ENCODE assay signal across 25 cellular contexts in the genomic region with DNA sequence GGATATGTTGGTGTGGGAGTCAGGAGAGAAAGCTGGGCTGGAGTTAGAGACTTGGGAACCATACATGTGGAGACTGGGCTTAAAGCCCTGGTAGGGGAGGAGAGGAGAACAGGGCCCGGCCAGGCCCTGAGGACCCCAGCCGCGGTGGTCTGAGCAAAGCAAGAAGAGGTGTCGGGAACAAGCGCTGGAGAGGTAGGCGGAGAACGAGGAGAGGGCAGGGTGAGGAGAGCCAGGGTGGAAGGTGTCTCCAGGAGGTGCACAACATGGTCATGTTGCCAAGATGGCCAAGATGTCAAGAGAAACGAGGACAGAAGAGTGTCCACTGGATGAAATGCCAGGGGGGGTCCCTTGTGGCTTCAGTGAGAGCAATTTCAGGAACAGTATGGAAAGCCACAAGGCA. TPM values are rescaled to one million over a fixed set of nuclear protein-coding genes. Genes with fewer than 3 reads are reported as not detected.
A peak's percentile ranks its signal among the peaks of the same experiment; 100 is the strongest.
DNase-seq lines count a peak whose midpoint lies in the region; ATAC-seq and TF ChIP-seq lines count a peak whose summit lies in the region.
"Had no signal": no experiment of that assay in that cellular context is flagged by ENCODE, and none has a peak within 500 bp of the region (broad histone marks: within the 10 kb centered on the region; RNA-seq: fewer than 3 reads in every experiment).

No MANE protein-coding gene starts in this region.

- H3K4me3 Mint-ChIP-seq in Calu3 (ENCODE audit: low read depth, unreplicated experiment) = no peak overlapping the region
- H3K4me3 Mint-ChIP-seq: activated naive CD4-positive, alpha-beta T cell treated with anti-CD3 and anti-CD28 coated beads, Interleukin-2, amount 50 U/mL, for 24 hours; CD14-positive monocyte; immature natural killer cell; T-helper 1 cell treated with Interleukin-12 subunit alpha and Interleukin-12 subunit beta and Interleukin-4 antibody, amounts not matched to agents 30 μg/mL and 1 μg/mL, for 36 hours had no signal

- H3K9me3 Mint-ChIP-seq in Calu3 (ENCODE audit: low read depth, unreplicated experiment) = no peaks in the 10 kb centered on the region
- H3K9me3 Mint-ChIP-seq: activated naive CD4-positive, alpha-beta T cell treated with anti-CD3 and anti-CD28 coated beads, Interleukin-2, amount 50 U/mL, for 24 hours; immature natural killer cell; T-helper 1 cell treated with Interleukin-12 subunit alpha and Interleukin-12 subunit beta and Interleukin-4 antibody, amounts not matched to agents 30 μg/mL and 1 μg/mL, for 36 hours had no signal

- H3K27me3 Mint-ChIP-seq in Calu3 (ENCODE audit: unreplicated experiment) = no peaks in the 10 kb centered on the region
- H3K27me3 Mint-ChIP-seq: activated naive CD4-positive, alpha-beta T cell treated with anti-CD3 and anti-CD28 coated beads, Interleukin-2, amount 50 U/mL, for 24 hours had no signal

- 87 to 96% (median 92%) methylated on average over 8 of the region's 8 CpGs for WGBS in psoas muscle, 3 donors

- CTCF ChIA-PET in Calu3 (lab: Charles Lee) = no interaction called here

- intact Hi-C loops in Calu3 (cut with micrococcal nuclease; ENCODE audit: unreplicated experiment) (no loop called here), psoas muscle (cut with DNase I) (no loop called here)

- H3K27ac Mint-ChIP-seq in Calu3 (ENCODE audit: unreplicated experiment) = peak overlapping the region; percentile 8
- H3K27ac Mint-ChIP-seq: activated naive CD4-positive, alpha-beta T cell treated with anti-CD3 and anti-CD28 coated beads, Interleukin-2, amount 50 U/mL, for 24 hours; CD14-positive monocyte; T-helper 1 cell treated with Interleukin-12 subunit alpha and Interleukin-12 subunit beta and Interleukin-4 antibody, amounts not matched to agents 30 μg/mL and 1 μg/mL, for 36 hours had no signal

- peaks cover 22% of the 10 kb centered on the region for H3K36me3 Mint-ChIP-seq in Calu3 (ENCODE audit: insufficient read depth, unreplicated experiment)
- H3K36me3 Mint-ChIP-seq: CD14-positive monocyte had no signal

- H3K27ac ChIP-seq in coronary artery (peak overlapping the region; percentile 48 to 50), psoas muscle (peak overlapping the region; percentile 86)
- H3K27ac ChIP-seq: brain microvascular endothelial cell, GM23248, SJCRH30, testis had no signal

- H3K27me3 ChIP-seq in NT2/D1 (ENCODE audit: insufficient read depth, insufficient read length) (peaks cover 20% of the 10 kb centered on the region), psoas muscle (ENCODE audit: insufficient read depth in 3 of 3, low read length in 2 of 3) (no peaks in the 10 kb centered on the region)
- H3K27me3 ChIP-seq: brain microvascular endothelial cell, heart left ventricle, SJCRH30, testis had no signal

- H3K4me1 Mint-ChIP-seq in Calu3 (ENCODE audit: low read depth, unreplicated experiment) = peaks cover 13% of the 10 kb centered on the region

- no peak for TF ChIP-seq CTCF in Calu3 (IDR thresholded peaks at IDR 0.05; ENCODE audit: unreplicated experiment)
- TF ChIP-seq CTCF in coronary artery (IDR thresholded peaks at IDR 0.05) = no peak
- TF ChIP-seq CTCF in psoas muscle (IDR thresholded peaks at IDR 0.05) = no peak

- H3K4me3 ChIP-seq in NT2/D1 (ENCODE audit: insufficient read length, low read depth) (no peak overlapping the region), coronary artery (no peak overlapping the region), psoas muscle (no peak overlapping the region)
- H3K4me3 ChIP-seq: GM23248, heart left ventricle, SJCRH30, testis had no signal

- ATAC-seq in psoas muscle = no peak
- no peak for ATAC-seq in GM18861 (IDR thresholded peaks at IDR 0.05; ENCODE audit: unreplicated experiment)
- ATAC-seq in GM19023 (IDR thresholded peaks at IDR 0.05; ENCODE audit: unreplicated experiment) = no peak
- ATAC-seq in GM18858 (IDR thresholded peaks at IDR 0.05; ENCODE audit: unreplicated experiment) = no peak
- ATAC-seq: PC-3 had no signal

- H3K4me1 ChIP-seq in NT2/D1 (ENCODE audit: insufficient read depth, insufficient read length) (peaks cover 8% of the 10 kb centered on the region), psoas muscle (peaks cover 36% of the 10 kb centered on the region)

- no peaks in the 10 kb centered on the region for H3K9me3 ChIP-seq in NT2/D1 (ENCODE audit: insufficient read depth, low read length)
- H3K9me3 ChIP-seq in psoas muscle = no peaks in the 10 kb centered on the region
- H3K9me3 ChIP-seq: heart left ventricle, SJCRH30, testis had no signal

- H3K36me3 ChIP-seq in NT2/D1 (ENCODE audit: insufficient read depth, insufficient read length, low read length) = peaks cover 20% of the 10 kb centered on the region
- peaks cover 0 to 9% of the 10 kb centered on the region in 2 donors for H3K36me3 ChIP-seq in psoas muscle (ENCODE audit: insufficient read depth in 1 of 2, low read depth in 1 of 2)
- H3K36me3 ChIP-seq: brain microvascular endothelial cell, heart left ventricle, SJCRH30 had no signal

- DNase-seq in Calu3 (no peak), NT2/D1 (ENCODE audit: low read depth, low spot score) (no peak), coronary artery (ENCODE audit: low spot score) (no peak), psoas muscle (no peak)
- DNase-seq: activated CD4-positive, alpha-beta T cell treated with anti-CD3 and anti-CD28 coated beads, Interleukin-2, amount 50 U/mL, for 4 hours; brain microvascular endothelial cell; cortex of kidney; DMS 273 treated with DMSO at 0.1 percent for 48 hours; GM23248; immature natural killer cell; left ventricle myocardium superior; MM.1S; NCI-H1694; NCI-H748 treated with DMSO at 0.1 percent for 48 hours; PC-3; SJCRH30; stimulated activated CD4-positive, alpha-beta T cell treated with anti-CD3 and anti-CD28 coated beads, Interleukin-12 subunit alpha, Interleukin-12 subunit beta, amount 100 ng/mL, for 4 hours; testis had no signal

- BruUV-seq in Calu3 (replicated peaks; lab: Mats Ljungman, UMichigan) = no TSS peak

- H3K9ac ChIP-seq in NT2/D1 (ENCODE audit: insufficient read length, low read depth) = peak overlapping the region; percentile 21
- H3K9ac ChIP-seq: GM23248 had no signal

RNA-seq across cellular contexts. Expression of a gene that starts 5.5 kb away (rescaled TPM):
- total RNA-seq in Calu3 (2022) = 5.0 and 5.2 TPM in 2 replicates
- 100 to 1,000 TPM in 2 of 4 donors, 10 to 100 TPM in 1, 1 to 10 TPM in 1; 3.7 to 243 (median 96.3) TPM for total RNA-seq in psoas muscle
- 100 to 1,000 TPM in 1 of 3 donors, 10 to 100 TPM in 2; 14.0 to 129 (median 49.0) TPM for polyA plus RNA-seq in psoas muscle
- polyA plus RNA-seq: CD14-positive monocyte had no signal

RNA-seq across cellular contexts. Expression of a gene that starts 29.6 kb away (rescaled TPM):
- total RNA-seq in Calu3 (2022) (not detected in 2 replicates), psoas muscle (10 to 100 TPM in 1 of 4 donors, 1 to 10 TPM in 3; 7.2 to 13.1 (median 9.2) TPM)
- 1 to 10 TPM; 4.0 to 6.1 (median 6.0) TPM for polyA plus RNA-seq in psoas muscle
- total RNA-seq: GM23248 had no signal
- polyA plus RNA-seq: CD14-positive monocyte, GM23248, immature natural killer cell had no signal
